In the genomic region with DNA sequence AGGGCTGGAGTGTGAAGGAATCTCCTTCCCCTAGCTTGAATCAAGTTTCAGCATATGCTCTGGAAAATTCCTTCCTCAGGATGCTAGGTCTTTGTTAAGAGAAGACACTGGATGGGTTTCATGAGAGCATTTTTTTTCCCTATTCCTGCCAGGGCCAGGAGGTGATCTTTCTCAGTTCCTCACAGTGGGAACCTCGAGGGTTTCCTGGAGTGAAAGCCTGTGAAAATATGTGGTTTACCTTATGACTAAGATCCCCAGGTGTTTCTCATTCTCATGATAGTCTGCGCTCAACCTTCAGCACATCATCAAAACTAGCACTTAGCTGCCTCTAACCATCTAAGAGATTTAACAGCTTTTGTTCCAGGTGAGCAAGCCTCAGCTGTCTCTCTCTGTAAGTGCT, we compare ENCODE assay signal across 26 cellular contexts.
A peak's percentile ranks its signal among the peaks of the same experiment; 100 is the strongest.
DNase-seq lines count a peak whose midpoint lies in the region; ATAC-seq, FAIRE-seq and TF ChIP-seq lines count a peak whose summit lies in the region.
"Had no signal": no experiment of that assay in that cellular context is flagged by ENCODE, and none has a peak within 500 bp of the region (broad histone marks: within the 10 kb centered on the region; RNA-seq: fewer than 3 reads in every experiment).

No MANE protein-coding gene starts in this region.

- H4K20me1 ChIP-seq in H9 (ENCODE audit: control insufficient read depth, insufficient read depth, insufficient read length): no peaks in the 10 kb centered on the region
- H4K20me1 ChIP-seq in GM12878 (ENCODE audit: control insufficient read depth, insufficient read depth): no peaks in the 10 kb centered on the region

- ATAC-seq in GM12878: peak; percentile 36; the same call in 2 of the 3 replicates
- ATAC-seq in GM19023 (IDR thresholded peaks at IDR 0.05; ENCODE audit: unreplicated experiment): no peak
- ATAC-seq: SK-N-SH treated with all-trans-retinoic acid at 6 μM for 48 hours, T-cell had no signal

- no peaks in the 10 kb centered on the region; a peak in 1 of 7 replicates for H3K36me3 Mint-ChIP-seq in H9 (ENCODE audit: insufficient read depth in 1 of 3, low read depth in 3 of 3)
- no peaks in the 10 kb centered on the region for H3K36me3 Mint-ChIP-seq in activated CD4-positive, alpha-beta T cell treated with anti-CD3 and anti-CD28 coated beads, Interleukin-2, amount 10 ng/mL, durations not matched to agents 7 days and 5 days (ENCODE audit: low read depth)
- H3K36me3 Mint-ChIP-seq: IgD-negative memory B cell, T-cell had no signal

- no peak overlapping the region for H3K18ac ChIP-seq in H9 (ENCODE audit: insufficient read length, low read depth, low read length)

- H3K23ac ChIP-seq in H9 (ENCODE audit: insufficient read length, low read depth, low read length): no peak overlapping the region

- FAIRE-seq in GM12878 (lab: Jason Lieb, UNC): no peak
- FAIRE-seq: G401.6, H54, HTR-8/SVneo had no signal

- H3K79me2 ChIP-seq in H9 (ENCODE audit: insufficient read depth, low read length) (no peaks in the 10 kb centered on the region), GM12878 (ENCODE audit: control insufficient read depth, insufficient read depth, low read length) (no peaks in the 10 kb centered on the region)

- RAD21 ChIA-PET in GM12878 (lab: Charles Lee; ENCODE audit: unreplicated experiment): no interaction called here

- H3K9ac ChIP-seq in H9 (ENCODE audit: extremely low read depth, insufficient read length, low read length) (no peak overlapping the region), GM12878 (ENCODE audit: control insufficient read depth, insufficient read depth, low read length) (no peak overlapping the region)

- H3K4ac ChIP-seq in H9 (ENCODE audit: low read depth, low read length): no peak overlapping the region

- H4K5ac ChIP-seq in H9 (ENCODE audit: insufficient read length, low read depth, low read length): no peak overlapping the region

- H3K4me1 ChIP-seq in H9 (ENCODE audit: insufficient read depth, low read length) (0 out of 2 replicates have a peak, but pooled peaks cover 4% of the 10 kb centered on the region), GM12878 (ENCODE audit: control insufficient read depth, insufficient read depth, low read length) (no peaks in the 10 kb centered on the region), esophagus muscularis mucosa (peaks cover 0 to 16% (median 10%) of the 10 kb centered on the region in 4 donors)

- POLR2A ChIA-PET in GM12878 (lab: Charles Lee): no interaction called here
- POLR2A ChIA-PET in activated CD4-positive, alpha-beta T cell treated with anti-CD3 and anti-CD28 coated beads, Interleukin-2, amount 10 ng/mL, durations not matched to agents 7 days and 5 days (lab: Charles Lee): no interaction called here

- no peaks in the 10 kb centered on the region for H3K27me3 Mint-ChIP-seq in H9 (ENCODE audit: low read depth)
- no peaks in the 10 kb centered on the region for H3K27me3 Mint-ChIP-seq in activated CD4-positive, alpha-beta T cell treated with anti-CD3 and anti-CD28 coated beads, Interleukin-2, amount 10 ng/mL, durations not matched to agents 7 days and 5 days
- H3K27me3 Mint-ChIP-seq: IgD-negative memory B cell, T-cell had no signal

- no peak overlapping the region for H2BK15ac ChIP-seq in H9 (ENCODE audit: low read depth, low read length)

- no peak overlapping the region for H3K14ac ChIP-seq in H9 (ENCODE audit: insufficient read depth, low read length)

- peaks cover 11 to 15% of the 10 kb centered on the region in 2 experiments for H3K4me1 Mint-ChIP-seq in H9
- H3K4me1 Mint-ChIP-seq in activated CD4-positive, alpha-beta T cell treated with anti-CD3 and anti-CD28 coated beads, Interleukin-2, amount 10 ng/mL, durations not matched to agents 7 days and 5 days: no peaks in the 10 kb centered on the region
- H3K4me1 Mint-ChIP-seq: IgD-negative memory B cell, T-cell had no signal

- H3K36me3 ChIP-seq in GM12878 (ENCODE audit: control insufficient read depth in 2 of 2, insufficient read depth in 2 of 2, low read length in 1 of 2) (no peaks in the 10 kb centered on the region), esophagus muscularis mucosa (no peaks in the 10 kb centered on the region)

- H2BK20ac ChIP-seq in H9 (ENCODE audit: low read depth, low read length, poor library complexity, severe bottlenecking): no peak overlapping the region

- no peak overlapping the region for H4K91ac ChIP-seq in H9 (ENCODE audit: insufficient read length, low read depth, low read length)

- SMC1A ChIA-PET in GM12878 (lab: Charles Lee; ENCODE audit: uncharacterized antibody, unreplicated experiment): interaction anchor here (1.4 kb wide), 1 partner anchor 13 kb away, joined by 3 read pairs; no protein-coding TSS in a partner anchor

- no TSS peak for BruUV-seq in GM12878 (replicated peaks; lab: Mats Ljungman, UMichigan)

- H3K4me2 ChIP-seq in H9 (ENCODE audit: insufficient read depth, insufficient read length, low read length) (no peak overlapping the region), GM12878 (ENCODE audit: control insufficient read depth, insufficient read depth) (no peak overlapping the region)

- DNase-seq in H9 (no peak), NCI-H69 (lab: John Stamatoyannopoulos, UW) (peak; percentile 32), GM12878 (ENCODE audit: low read depth, low spot score) (no peak), kidney tubule cell (ENCODE audit: low spot score) (peak; percentile 16), esophagus muscularis mucosa (ENCODE audit: extremely low spot score) (no peak)
- no peak for DNase-seq in activated CD4-positive, alpha-beta T cell treated with anti-CD3 and anti-CD28 coated beads, Interleukin-2, amount 10 ng/mL, durations not matched to agents 7 days and 5 days
- DNase-seq: ACHN; AML-193; HFFc6; Karpas-422; NCI-H1048; NCI-H1436; NCI-H1930; NCI-H2171; NK-92 treated with Interleukin-12 subunit alpha and Interleukin-12 subunit beta, amount 100 ng/mL, for 24 hours; OCI-M1; RPMI8226; SIG-M5; T-cell had no signal

- H3K4me3 ChIP-seq in GM12878 (no peak overlapping the region), esophagus muscularis mucosa (no peak overlapping the region)

- no peaks in the 10 kb centered on the region for H3K23me2 ChIP-seq in H9 (ENCODE audit: insufficient read length, low read depth, low read length, poor library complexity, severe bottlenecking)

- no peaks in the 10 kb centered on the region for H3K79me1 ChIP-seq in H9 (ENCODE audit: insufficient read depth, low read depth, low read length, poor library complexity, severe bottlenecking)

- no peak overlapping the region for H4K8ac ChIP-seq in H9 (replicated peaks; ENCODE audit: insufficient read length, low read depth, low read length)

- in situ Hi-C loops in GM12878 (cut with MboI): loop anchor here (25.0 kb wide), 1 partner anchor 952 kb away; no protein-coding TSS in a partner anchor

- H3K27ac ChIP-seq in H9 (ENCODE audit: insufficient read length, low read depth, low read length) (no peak overlapping the region), GM12878 (ENCODE audit: control insufficient read depth, insufficient read depth) (no peak overlapping the region), esophagus muscularis mucosa (replicated peaks in 1 of 4) (no peak overlapping the region)
- H3K27ac ChIP-seq: C4-2B had no signal

- H3K9me3 Mint-ChIP-seq in H9: no peaks in the 10 kb centered on the region
- H3K9me3 Mint-ChIP-seq in activated CD4-positive, alpha-beta T cell treated with anti-CD3 and anti-CD28 coated beads, Interleukin-2, amount 10 ng/mL, durations not matched to agents 7 days and 5 days: peaks cover 3% of the 10 kb centered on the region

- no CpG with 5 or more reads among the region's 2 CpGs for WGBS in H9 (ENCODE audit: extremely low coverage, insufficient read length, low lambda C conversion rate)
- 9% methylated on average over 2 of the region's 2 CpGs for WGBS in GM12878 (ENCODE audit: insufficient coverage, insufficient replicate concordance, low lambda C conversion rate, missing lambda C conversion rate)
- WGBS in esophagus muscularis mucosa: 83% methylated on average over 2 of the region's 2 CpGs

- intact Hi-C loops in GM12878 (cut with micrococcal nuclease; ENCODE audit: unreplicated experiment) (no loop called here), esophagus muscularis mucosa (cut with DNase I) (no loop called here)

- H2BK12ac ChIP-seq in H9 (ENCODE audit: insufficient read length, low read depth, low read length): no peak overlapping the region

- no peak overlapping the region for H2BK5ac ChIP-seq in H9 (ENCODE audit: insufficient read length, low read length)

- no peak for TF ChIP-seq RAD21 in GM12878 (IDR thresholded peaks at IDR 0.05; ENCODE audit: insufficient read depth, low read depth, low read length)

- peak overlapping the region in 2 of 3 experiments; percentile 1 to 77; a peak in 2 of 7 replicates for H3K27ac Mint-ChIP-seq in H9
- H3K27ac Mint-ChIP-seq in activated CD4-positive, alpha-beta T cell treated with anti-CD3 and anti-CD28 coated beads, Interleukin-2, amount 10 ng/mL, durations not matched to agents 7 days and 5 days: no peak overlapping the region
- H3K27ac Mint-ChIP-seq: HFFc6, IgD-negative memory B cell, T-cell had no signal

- TF ChIP-seq POLR2A in GM12878 (IDR thresholded peaks at IDR 0.05; ENCODE audit: low read depth, low read length) (no peak), esophagus muscularis mucosa (IDR thresholded peaks at IDR 0.05; ENCODE audit: low read depth) (no peak)

- H3K27me3 ChIP-seq in H9 (ENCODE audit: insufficient read depth, low read length) (no peaks in the 10 kb centered on the region), GM12878 (replicated peaks in 1 of 2; ENCODE audit: control insufficient read depth in 2 of 2, insufficient read depth in 2 of 2, low read length in 1 of 2) (no peaks in the 10 kb centered on the region), esophagus muscularis mucosa (no peaks in the 10 kb centered on the region)

- TF ChIP-seq CTCF in H9 (conservative IDR thresholded peaks at IDR 0.05) (no peak), GM12878 (IDR thresholded peaks at IDR 0.05 in 2 of 3, conservative IDR thresholded peaks at IDR 0.05 in 1 of 3; ENCODE audit: control insufficient read depth in 2 of 3, extremely low read depth in 1 of 3, insufficient read depth in 1 of 3, low read depth in 3 of 3, low read length in 3 of 3) (no peak), esophagus muscularis mucosa (IDR thresholded peaks at IDR 0.05) (no peak)

- H3K56ac ChIP-seq in H9 (ENCODE audit: insufficient read length, low read depth, low read length): no peak overlapping the region

- no peak overlapping the region for H2AK5ac ChIP-seq in H9 (ENCODE audit: insufficient read length, low read length)

- H3K9me3 ChIP-seq in H9 (ENCODE audit: control insufficient read depth, low read depth, low read length): no peaks in the 10 kb centered on the region
- H3K9me3 ChIP-seq in GM12878 (replicated peaks; ENCODE audit: control insufficient read depth, insufficient read depth, low read length): no peaks in the 10 kb centered on the region
- H3K9me3 ChIP-seq in esophagus muscularis mucosa: no peaks in the 10 kb centered on the region

- H3K4me3 Mint-ChIP-seq in H9: no peak overlapping the region
- H3K4me3 Mint-ChIP-seq in activated CD4-positive, alpha-beta T cell treated with anti-CD3 and anti-CD28 coated beads, Interleukin-2, amount 10 ng/mL, durations not matched to agents 7 days and 5 days: no peak overlapping the region
- H3K4me3 Mint-ChIP-seq: HFFc6, IgD-negative memory B cell, T-cell had no signal

- H3T11ph ChIP-seq in H9 (ENCODE audit: low read length): no peak overlapping the region

- H2BK120ac ChIP-seq in H9 (ENCODE audit: low read depth, low read length, poor library complexity, severe bottlenecking): no peak overlapping the region

- TF ChIP-seq EP300 in GM12878 (IDR thresholded peaks at IDR 0.05; ENCODE audit: borderline replicate concordance in 1 of 2, control insufficient read depth in 1 of 2, low read depth in 2 of 2, low read length in 2 of 2) (no peak), esophagus muscularis mucosa (IDR thresholded peaks at IDR 0.05) (no peak)

- CTCF ChIA-PET in GM12878 (lab: Yijun Ruan, JAX): no interaction called here
- CTCF ChIA-PET in activated CD4-positive, alpha-beta T cell treated with anti-CD3 and anti-CD28 coated beads, Interleukin-2, amount 10 ng/mL, durations not matched to agents 7 days and 5 days (lab: Charles Lee): no interaction called here

- H2AFZ ChIP-seq in H9 (ENCODE audit: low read length) (peak overlapping the region; percentile 59), GM12878 (ENCODE audit: control insufficient read depth, low read depth, low read length) (no peak overlapping the region)

Comparison
In these comparisons a context has a peak if more than half of its experiments do, and no peak if none do; other contexts are left out.
1. DNase-seq: peak in NCI-H69 (single experiment) and kidney tubule cell (single experiment); none in H9 (single experiment), GM12878 (single experiment), activated CD4-positive, alpha-beta T cell treated with anti-CD3 and anti-CD28 coated beads, Interleukin-2, amount 10 ng/mL, durations not matched to agents 7 days and 5 days (single experiment) and esophagus muscularis mucosa (single experiment).